ENCODE assay signal across 8 cellular contexts in the genomic region with DNA sequence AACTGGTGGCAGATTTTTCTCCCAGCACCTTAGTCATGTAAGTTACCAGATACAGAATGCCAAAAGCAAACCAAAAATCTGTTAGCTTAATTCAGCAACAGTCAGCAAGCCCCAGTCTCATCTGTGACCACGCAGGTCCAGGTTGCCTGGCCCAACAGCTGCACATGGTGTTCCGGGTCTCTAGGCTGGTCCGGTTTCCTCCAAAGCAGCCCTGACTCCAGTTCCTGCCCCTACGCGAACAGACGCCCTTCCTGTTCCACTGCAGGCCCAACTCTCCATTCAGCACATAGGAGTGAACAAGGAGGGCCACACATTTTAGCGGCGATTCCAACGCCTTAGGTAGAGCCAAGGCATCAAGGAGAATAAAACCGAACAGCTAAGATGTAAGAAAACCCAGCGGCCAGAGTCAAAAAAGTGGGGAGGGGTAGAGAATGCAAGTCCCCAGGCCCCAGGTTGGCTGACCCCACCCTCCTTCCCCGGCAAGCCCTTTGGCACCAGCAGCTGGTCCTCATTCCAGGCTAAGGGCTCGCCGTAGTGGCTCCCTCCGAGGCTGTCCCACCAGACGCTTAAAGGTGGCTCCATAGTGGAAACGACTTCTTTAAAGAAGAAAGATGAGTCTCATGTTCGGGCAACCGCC. TPM values are rescaled to one million over a fixed set of nuclear protein-coding genes. Genes with fewer than 3 reads are reported as not detected.
A peak's percentile ranks its signal among the peaks of the same experiment; 100 is the strongest.
DNase-seq lines count a peak whose midpoint lies in the region; ATAC-seq and TF ChIP-seq lines count a peak whose summit lies in the region.

No MANE protein-coding gene starts in this region.

- WGBS in endodermal cell (ENCODE audit: insufficient coverage in 1 of 2, insufficient read length in 1 of 2), 2 experiments = 51 to 55% methylated on average over 12 to 19 of the region's 19 CpGs

- peak overlapping the region; percentile 91 for H3K4me2 ChIP-seq in PC-3 (ENCODE audit: low read length)

- H3K27me3 Mint-ChIP-seq in Caco-2 (ENCODE audit: insufficient read depth, unreplicated experiment) (no peaks in the 10 kb centered on the region), endodermal cell (ENCODE audit: insufficient read depth) (peaks cover 9% of the 10 kb centered on the region)

- peak overlapping the region; percentile 82 for H3K9ac ChIP-seq in PC-3 (ENCODE audit: low read length)
- peak overlapping the region; percentile 73 for H3K9ac ChIP-seq in endodermal cell (ENCODE audit: extremely low read depth, low read length, poor library complexity, severe bottlenecking)

- no peaks in the 10 kb centered on the region for H3K9me3 Mint-ChIP-seq in Caco-2 (ENCODE audit: unreplicated experiment)
- H3K9me3 Mint-ChIP-seq in endodermal cell = no peaks in the 10 kb centered on the region

- POLR2A ChIA-PET in Caco-2 (lab: Charles Lee) = no interaction called here
- POLR2A ChIA-PET in PC-3 (lab: Charles Lee; ENCODE audit: unreplicated experiment) = no interaction called here

- H3K9me3 ChIP-seq in Caco-2 (no peaks in the 10 kb centered on the region), PC-3 (ENCODE audit: low read length) (no peaks in the 10 kb centered on the region), endodermal cell (ENCODE audit: control insufficient read depth, low read length) (no peaks in the 10 kb centered on the region), neuron (ENCODE audit: low read length) (no peaks in the 10 kb centered on the region)

- H3K36me3 Mint-ChIP-seq in Caco-2 (ENCODE audit: insufficient read depth, unreplicated experiment) (peaks cover 17% of the 10 kb centered on the region), endodermal cell (ENCODE audit: low read depth) (peaks cover 12% of the 10 kb centered on the region)

- intact Hi-C loops in Caco-2 (cut with micrococcal nuclease; ENCODE audit: unreplicated experiment) = loop anchor here (5.0 kb wide), 1 partner anchor 40 kb away; no protein-coding TSS in a partner anchor
- intact Hi-C loops in PC-3 (cut with micrococcal nuclease) = loop anchor here (5.0 kb wide), 2 partner anchors 50 to 150 kb away; a partner anchor contains a TSS

- TF ChIP-seq CTCF in Caco-2 (IDR thresholded peaks at IDR 0.05; ENCODE audit: insufficient read depth in 1 of 2, low read depth in 1 of 2, low read length in 1 of 2, severe bottlenecking in 1 of 2, unreplicated experiment in 1 of 2) (no peak), PC-3 (conservative IDR thresholded peaks at IDR 0.05; ENCODE audit: low read depth, low read length) (no peak), endodermal cell (conservative IDR thresholded peaks at IDR 0.05) (no peak)

- no peak overlapping the region for H3K27ac ChIP-seq in PC-3 (ENCODE audit: low read length)
- no peak overlapping the region for H3K27ac ChIP-seq in endodermal cell (ENCODE audit: low read depth, low read length)

- H3K9me2 ChIP-seq in PC-3 (replicated peaks; ENCODE audit: low read length) = no peaks in the 10 kb centered on the region

- H3K4me1 ChIP-seq in Caco-2 (no peaks in the 10 kb centered on the region), PC-3 (ENCODE audit: insufficient read depth, low read length) (peaks cover 17% of the 10 kb centered on the region), endodermal cell (ENCODE audit: control insufficient read depth, insufficient read depth, low read length) (no peaks in the 10 kb centered on the region), neuron (ENCODE audit: insufficient read depth, low read length) (peaks cover 12% of the 10 kb centered on the region)

- ATAC-seq in PC-3 = no peak
- ATAC-seq in GM18511 (IDR thresholded peaks at IDR 0.05; ENCODE audit: unreplicated experiment) = no peak

- CTCF ChIA-PET in Caco-2 (lab: Charles Lee) (interaction anchor here (0.5 to 2.0 kb wide), 2 partner anchors 92 to 232 kb away, joined by 4 to 7 read pairs; no protein-coding TSS in a partner anchor), PC-3 (lab: Charles Lee) (no interaction called here)

- H3F3A ChIP-seq in PC-3 (ENCODE audit: low read length, unreplicated experiment) = no peaks in the 10 kb centered on the region

- H3K79me2 ChIP-seq in PC-3 (ENCODE audit: low read length) = peaks cover 58% of the 10 kb centered on the region

- H3K4me1 Mint-ChIP-seq in Caco-2 (ENCODE audit: low read depth, unreplicated experiment) = no peaks in the 10 kb centered on the region
- H3K4me1 Mint-ChIP-seq in endodermal cell = peaks cover 10% of the 10 kb centered on the region

- H3K27ac Mint-ChIP-seq in Caco-2 (ENCODE audit: unreplicated experiment) = peak overlapping the region; percentile 39
- peak overlapping the region; percentile 75 for H3K27ac Mint-ChIP-seq in endodermal cell

- no peaks in the 10 kb centered on the region for H3K27me3 ChIP-seq in Caco-2 (replicated peaks; ENCODE audit: control insufficient read depth, insufficient read depth, low read length)
- no peaks in the 10 kb centered on the region for H3K27me3 ChIP-seq in PC-3 (ENCODE audit: low read length)
- H3K27me3 ChIP-seq in endodermal cell (ENCODE audit: control insufficient read depth, insufficient read depth, low read length, poor library complexity, severe bottlenecking) = no peaks in the 10 kb centered on the region
- no peaks in the 10 kb centered on the region for H3K27me3 ChIP-seq in neuron (ENCODE audit: insufficient read depth, low read length)

- H3K4me3 Mint-ChIP-seq in Caco-2 (ENCODE audit: unreplicated experiment) (peak overlapping the region; percentile 86), endodermal cell (peak overlapping the region; percentile 78)

- no peaks in the 10 kb centered on the region; the same call in 1 of the 2 replicates for H4K20me1 ChIP-seq in PC-3 (ENCODE audit: low read length)

- BruUV-seq in Caco-2 (replicated peaks; lab: Mats Ljungman, UMichigan) = no TSS peak
- BruUV-seq in PC-3 (replicated peaks; lab: Mats Ljungman, UMichigan) = TSS peak; percentile 25

- peak overlapping the region; percentile 76 for H3K4me3 ChIP-seq in Caco-2 (ENCODE audit: low read depth, low read length)
- peak overlapping the region; percentile 90 for H3K4me3 ChIP-seq in PC-3 (ENCODE audit: low read length)
- peak overlapping the region; percentile 87 for H3K4me3 ChIP-seq in endodermal cell (ENCODE audit: low read length)
- H3K4me3 ChIP-seq in neuron (ENCODE audit: low read length) = peak overlapping the region; percentile 95

- peak overlapping the region; percentile 95 for H2AFZ ChIP-seq in PC-3 (ENCODE audit: low read length)
- no peak overlapping the region for H2AFZ ChIP-seq in neuron (ENCODE audit: low read depth, low read length)

- H3K36me3 ChIP-seq in Caco-2 (ENCODE audit: control insufficient read depth, insufficient read depth, low read length) = no peaks in the 10 kb centered on the region
- no peaks in the 10 kb centered on the region for H3K36me3 ChIP-seq in PC-3 (ENCODE audit: low read depth, low read length)
- peaks cover 15% of the 10 kb centered on the region for H3K36me3 ChIP-seq in endodermal cell (ENCODE audit: control insufficient read depth, insufficient read depth, low read length)
- peaks cover 9% of the 10 kb centered on the region for H3K36me3 ChIP-seq in neuron (ENCODE audit: insufficient read depth, low read length)

- DNase-seq in Caco-2 = no peak
- peak; percentile 38 for DNase-seq in PC-3
- no peak for DNase-seq in endodermal cell
- no peak for DNase-seq in cerebellum (ENCODE audit: low spot score)
- DNase-seq in NCI-H2196 treated with DMSO at 0.1 percent for 48 hours (lab: John Stamatoyannopoulos, UW; ENCODE audit: unreplicated experiment) = no peak
- DNase-seq in NCI-H2227 treated with DMSO at 0.1 percent for 48 hours (lab: John Stamatoyannopoulos, UW) = no peak

RNA-seq across cellular contexts. Expression of a gene that starts 1.5 kb away (rescaled TPM):
- total RNA-seq in Caco-2 (2022) = 92.6 and 101 TPM in 2 replicates
- total RNA-seq in PC-3 (2014; rRNA removed) = 198 and 245 TPM in 2 replicates
- 100 to 1,000 TPM; 226 to 252 TPM for total RNA-seq in endodermal cell
- 213 TPM for polyA plus RNA-seq in endodermal cell (2013, experiment 1 of 2)
- 205 TPM for polyA plus RNA-seq in endodermal cell (2013, experiment 2 of 2)
- 160 TPM for total RNA-seq in cerebellum

RNA-seq across cellular contexts. Expression of a gene that starts 51.6 kb away (rescaled TPM):
- 18.0 and 18.6 TPM in 2 replicates for total RNA-seq in Caco-2 (2022)
- total RNA-seq in PC-3 (2014; rRNA removed) = 30.2 and 39.3 TPM in 2 replicates
- total RNA-seq in endodermal cell = 10 to 100 TPM; 23.4 to 24.5 TPM
- polyA plus RNA-seq in endodermal cell (2013, experiment 1 of 2) = 14.1 TPM
- 13.7 TPM for polyA plus RNA-seq in endodermal cell (2013, experiment 2 of 2)
- 19.1 TPM for total RNA-seq in cerebellum
